20 cellular contexts compared by ENCODE assay signal in genomic region chr10:100172349-100172748, GRCh38. TPM values are rescaled to one million over a fixed set of nuclear protein-coding genes. Genes with fewer than 3 reads are reported as not detected.
A peak's percentile ranks its signal among the peaks of the same experiment; 100 is the strongest.
DNase-seq lines count a peak whose midpoint lies in the region; ATAC-seq, FAIRE-seq and TF ChIP-seq lines count a peak whose summit lies in the region.
"Had no signal": no experiment of that assay in that cellular context is flagged by ENCODE, and none has a peak within 500 bp of the region (broad histone marks: within the 10 kb centered on the region; RNA-seq: fewer than 3 reads in every experiment).

No MANE protein-coding gene starts in this region.

- no peak for TF ChIP-seq POLR2A in GM12891 (IDR thresholded peaks at IDR 0.05; ENCODE audit: low read depth, low read length)

- no peak for TF ChIP-seq CTCF in HEK293 (tag by site-specific recombination; IDR thresholded peaks at IDR 0.05)

- peaks cover 34% of the 10 kb centered on the region for H3K4me1 Mint-ChIP-seq in activated CD4-positive, alpha-beta T cell treated with anti-CD3 and anti-CD28 coated beads, Interleukin-2, amount 10 ng/mL, durations not matched to agents 24 days and 14 days

- peak overlapping the region; percentile 19 for H3K27ac Mint-ChIP-seq in activated CD4-positive, alpha-beta T cell treated with anti-CD3 and anti-CD28 coated beads, Interleukin-2, amount 10 ng/mL, durations not matched to agents 24 days and 14 days
- H3K27ac Mint-ChIP-seq: CD4-positive, alpha-beta T cell had no signal

- no peak for DNase-seq in activated CD4-positive, alpha-beta T cell treated with anti-CD3 and anti-CD28 coated beads, Interleukin-2, amount 10 ng/mL, durations not matched to agents 24 days and 14 days
- no peak for DNase-seq in activated CD4-positive, alpha-beta T cell treated with anti-CD3 and anti-CD28 coated beads for 48 hours
- no peak for DNase-seq in GM12891 (ENCODE audit: insufficient read length, low spot score)
- DNase-seq: ACHN; AML-193; BE2C; CD4-positive, alpha-beta T cell; CD8-positive, alpha-beta memory T cell; DMS53; DMS79 treated with DMSO at 0.1 percent for 48 hours; GF-D8; GOT3; H7; HCEC 1CT had no signal

- no peak for ATAC-seq in GM21360 (IDR thresholded peaks at IDR 0.05; ENCODE audit: unreplicated experiment)
- no peak for ATAC-seq in HG02623 (IDR thresholded peaks at IDR 0.05; ENCODE audit: unreplicated experiment)

- peaks cover 50 to 54% of the 10 kb centered on the region in 2 experiments for H3K36me3 ChIP-seq in HEK293 (ENCODE audit: control insufficient read depth in 2 of 2, insufficient read depth in 1 of 2, low read length in 2 of 2)

- H3K4me1 ChIP-seq in HEK293 (ENCODE audit: control insufficient read depth, insufficient read depth, low read length): peaks cover 5% of the 10 kb centered on the region
- H3K4me1 ChIP-seq: BE2C had no signal

- peaks cover 60% of the 10 kb centered on the region for H3K36me3 Mint-ChIP-seq in activated CD4-positive, alpha-beta T cell treated with anti-CD3 and anti-CD28 coated beads, Interleukin-2, amount 10 ng/mL, durations not matched to agents 24 days and 14 days (ENCODE audit: low read depth)

- H3K27me3 Mint-ChIP-seq in activated CD4-positive, alpha-beta T cell treated with anti-CD3 and anti-CD28 coated beads, Interleukin-2, amount 10 ng/mL, durations not matched to agents 24 days and 14 days: no peaks in the 10 kb centered on the region
- H3K27me3 Mint-ChIP-seq: CD4-positive, alpha-beta T cell; CD8-positive, alpha-beta memory T cell had no signal

- POLR2A ChIA-PET in HEK293 (lab: Yijun Ruan, JAX): no interaction called here

- intact Hi-C loops in activated CD4-positive, alpha-beta T cell treated with anti-CD3 and anti-CD28 coated beads, Interleukin-2, amount 10 ng/mL, durations not matched to agents 24 days and 14 days (cut with micrococcal nuclease): no loop called here

- peaks cover 8% of the 10 kb centered on the region for H3K9me3 Mint-ChIP-seq in activated CD4-positive, alpha-beta T cell treated with anti-CD3 and anti-CD28 coated beads, Interleukin-2, amount 10 ng/mL, durations not matched to agents 24 days and 14 days
- H3K9me3 Mint-ChIP-seq: CD14-positive monocyte; CD4-positive, alpha-beta T cell had no signal

- H3K4me3 ChIP-seq in HEK293 (ENCODE audit: low read depth, low read length): no peak overlapping the region
- H3K4me3 ChIP-seq: BLaER1 treated with 17β-estradiol and CSF1 and Interleukin-3, amounts not matched to agents 10 nM and 100 nM had no signal

- CTCF ChIA-PET in HEK293 (lab: Yijun Ruan, JAX): no interaction called here

- FAIRE-seq in GM12891 (lab: Jason Lieb, UNC): peak; percentile 23

- no peak overlapping the region for H3K27ac ChIP-seq in HEK293 (ENCODE audit: extremely low read depth, low read depth, low read length)
- H3K27ac ChIP-seq: 22Rv1; BLaER1 treated with 17β-estradiol and CSF1 and Interleukin-3, amounts not matched to agents 10 nM and 100 nM had no signal

- no peaks in the 10 kb centered on the region for H3K9me3 ChIP-seq in HEK293 (ENCODE audit: control insufficient read depth, insufficient read depth, low read depth, low read length)
- H3K9me3 ChIP-seq: BE2C had no signal

- no peak overlapping the region for H3K4me3 Mint-ChIP-seq in activated CD4-positive, alpha-beta T cell treated with anti-CD3 and anti-CD28 coated beads, Interleukin-2, amount 10 ng/mL, durations not matched to agents 24 days and 14 days
- H3K4me3 Mint-ChIP-seq: CD14-positive monocyte; CD4-positive, alpha-beta T cell; CD8-positive, alpha-beta memory T cell had no signal

TF ChIP-seq in GM12891, 5 proteins besides CTCF, POLR2A, EP300 and RAD21:
- TF ChIP-seq POU2F2 (IDR thresholded peaks at IDR 0.05; ENCODE audit: low read depth, low read length) (no peak), TAF1 (IDR thresholded peaks at IDR 0.05; ENCODE audit: low read depth, low read length) (no peak), SPI1 (IDR thresholded peaks at IDR 0.05; ENCODE audit: low read depth, low read length) (no peak), PAX5 (IDR thresholded peaks at IDR 0.05; ENCODE audit: insufficient read depth, low read length, severe bottlenecking) (no peak), POLR2AphosphoS5 (IDR thresholded peaks at IDR 0.05; ENCODE audit: low read depth, low read length) (no peak)

TF ChIP-seq in HEK293, 187 proteins besides CTCF, POLR2A, EP300 and RAD21:
- no peak for TF ChIP-seq PRDM4 (tag by site-specific recombination; IDR thresholded peaks at IDR 0.05)
- peak; percentile 27 for TF ChIP-seq SETDB1 (IDR thresholded peaks at IDR 0.05; ENCODE audit: insufficient read length, low read length)

RNA-seq across cellular contexts. Expression of gene ERLIN1, which starts 13.5 kb away (rescaled TPM):
- total RNA-seq in activated CD4-positive, alpha-beta T cell treated with anti-CD3 and anti-CD28 coated beads, Interleukin-2, amount 10 ng/mL, durations not matched to agents 24 days and 14 days: 20.2 TPM in 2 replicates
- polyA plus RNA-seq in GM12891 (2012; ENCODE audit: low read depth, missing spikeins): 7.9 TPM

RNA-seq across cellular contexts. Expression of gene CHUK, which starts 57.0 kb away (rescaled TPM):
- 38.9 and 39.8 TPM in 2 replicates for total RNA-seq in activated CD4-positive, alpha-beta T cell treated with anti-CD3 and anti-CD28 coated beads, Interleukin-2, amount 10 ng/mL, durations not matched to agents 24 days and 14 days
- 8.6 TPM for polyA plus RNA-seq in GM12891 (2012; ENCODE audit: low read depth, missing spikeins)
